ENCODE assay signal across 9 cellular contexts in the genomic region with DNA sequence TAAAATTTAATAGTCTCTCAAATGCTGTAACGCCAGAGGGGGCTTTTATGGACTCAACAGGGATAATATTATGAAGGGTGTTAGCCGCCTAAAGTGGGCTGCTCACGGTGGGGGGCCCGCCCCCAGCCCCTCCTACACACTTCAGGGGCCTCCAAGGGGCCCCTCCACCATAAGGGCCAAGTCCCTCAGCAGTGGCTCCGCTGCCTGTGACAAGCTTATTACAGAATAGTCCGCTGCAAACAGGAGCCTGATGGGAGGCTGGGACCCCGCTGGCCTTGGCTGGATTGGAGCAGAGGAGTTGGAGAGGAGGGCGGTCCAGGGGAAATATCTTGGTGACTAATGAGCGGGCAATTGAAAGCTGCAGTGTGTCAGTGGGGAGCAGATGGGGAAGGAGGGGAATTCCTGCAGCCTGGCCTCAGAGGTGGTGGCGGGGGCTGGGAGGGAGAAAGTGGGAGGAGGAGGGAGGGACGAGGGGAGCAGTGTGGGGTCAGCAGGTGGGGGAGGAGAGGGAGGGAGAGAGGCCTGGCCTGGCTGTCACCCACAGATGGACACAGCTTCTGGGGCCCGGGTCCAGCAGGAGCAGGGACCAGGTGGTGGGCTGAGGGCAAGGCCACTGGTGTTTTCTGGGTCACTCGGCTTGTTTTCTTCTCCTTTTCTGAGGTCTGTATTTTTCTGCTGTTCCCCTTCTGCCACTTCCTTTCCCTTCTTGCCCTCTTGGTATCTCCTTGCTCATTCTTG. TPM values are rescaled to one million over a fixed set of nuclear protein-coding genes. Genes with fewer than 3 reads are reported as not detected.
DNase-seq lines count a peak whose midpoint lies in the region; ATAC-seq and TF ChIP-seq lines count a peak whose summit lies in the region.
"Had no signal": no experiment of that assay in that cellular context is flagged by ENCODE, and none has a peak within 500 bp of the region (broad histone marks: within the 10 kb centered on the region; RNA-seq: fewer than 3 reads in every experiment).

No MANE protein-coding gene starts in this region.

- DNase-seq in ELF-1 (ENCODE audit: low read depth, low spot score): peak; percentile 77
- DNase-seq in HS-5 (ENCODE audit: low read depth): peak; percentile 54
- DNase-seq in brain microvascular endothelial cell: peak; percentile 86
- DNase-seq in prostate gland (ENCODE audit: low spot score): no peak
- no peak for DNase-seq in DMS153 treated with DMSO at 0.1 percent for 48 hours (lab: John Stamatoyannopoulos, UW; ENCODE audit: unreplicated experiment)
- DNase-seq in NCI-H128 (lab: John Stamatoyannopoulos, UW; ENCODE audit: unreplicated experiment): no peak
- DNase-seq: activated T-cell treated with anti-CD3 and anti-CD28 coated beads, Interleukin-2, amount 50 U/mL, for 4 hours had no signal

- no peaks in the 10 kb centered on the region for H3K36me3 ChIP-seq in brain microvascular endothelial cell (replicated peaks)
- H3K36me3 ChIP-seq in neuron (ENCODE audit: insufficient read depth, low read length): no peaks in the 10 kb centered on the region
- no peaks in the 10 kb centered on the region for H3K36me3 ChIP-seq in prostate gland

- H3K27ac ChIP-seq in brain microvascular endothelial cell (peak overlapping the region; percentile 34), prostate gland (no peak overlapping the region)

- no peak for ATAC-seq in HG02884 (IDR thresholded peaks at IDR 0.05; ENCODE audit: unreplicated experiment)
- ATAC-seq: activated T-cell treated with anti-CD3 and anti-CD28 coated beads, Interleukin-2, amount 50 U/mL, for 4 hours had no signal

- WGBS in prostate gland: 51% methylated on average over 13 of the region's 13 CpGs

- H3K9me3 ChIP-seq in neuron (ENCODE audit: low read length): no peaks in the 10 kb centered on the region
- H3K9me3 ChIP-seq in prostate gland: no peaks in the 10 kb centered on the region

- TF ChIP-seq POLR2A in prostate gland (IDR thresholded peaks at IDR 0.05): no peak

- peak overlapping the region; percentile 3 for H2AFZ ChIP-seq in neuron (ENCODE audit: low read depth, low read length)

- peak; percentile 0 for TF ChIP-seq CTCF in brain microvascular endothelial cell (IDR thresholded peaks at IDR 0.05; ENCODE audit: low read depth, low read length, missing control alignments)
- no peak for TF ChIP-seq CTCF in prostate gland (IDR thresholded peaks at IDR 0.05)

- H3K4me1 ChIP-seq in neuron (ENCODE audit: insufficient read depth, low read length) (peaks cover 36% of the 10 kb centered on the region), prostate gland (replicated peaks) (no peaks in the 10 kb centered on the region)

- H3K27me3 ChIP-seq in brain microvascular endothelial cell (replicated peaks): no peaks in the 10 kb centered on the region
- H3K27me3 ChIP-seq in neuron (ENCODE audit: insufficient read depth, low read length): peaks cover 8% of the 10 kb centered on the region
- no peaks in the 10 kb centered on the region for H3K27me3 ChIP-seq in prostate gland (replicated peaks; ENCODE audit: insufficient read depth)

- intact Hi-C loops in prostate gland (cut with DNase I): no loop called here

- H3K4me3 ChIP-seq in brain microvascular endothelial cell (ENCODE audit: low read depth, low read length) (peak overlapping the region; percentile 12), neuron (ENCODE audit: low read length) (no peak overlapping the region), prostate gland (no peak overlapping the region)

- in situ Hi-C loops in brain microvascular endothelial cell (cut with HindIII; ENCODE audit: low pct_ligation_motif_present, low sequenced_read_pairs): no loop called here

RNA-seq across cellular contexts. Expression of a gene that starts 57.6 kb away (rescaled TPM):
- total RNA-seq in prostate gland: 10 to 100 TPM; 24.8 to 53.5 TPM

Comparison
In these comparisons a context has a peak if more than half of its experiments do, and no peak if none do; other contexts are left out.
1. DNase-seq: peak in ELF-1 (single experiment), HS-5 (single experiment) and brain microvascular endothelial cell (single experiment); none in prostate gland (single experiment), DMS153 treated with DMSO at 0.1 percent for 48 hours (single experiment) and NCI-H128 (single experiment).